1 cellular context compared by ENCODE assay signal in genomic region chr15:60592386-60593339, GRCh38.
TF ChIP-seq lines count a peak whose summit lies in the region.

No MANE protein-coding gene starts in this region.

TF ChIP-seq in HEK293, 187 proteins besides CTCF, POLR2A, EP300 and RAD21 (continued from another document):
- TF ChIP-seq ZNF280D (tag by site-specific recombination; IDR thresholded peaks at IDR 0.05) (no peak), SCRT1 (tag by site-specific recombination; IDR thresholded peaks at IDR 0.05; ENCODE audit: borderline replicate concordance) (no peak), ZNF785 (tag by site-specific recombination; IDR thresholded peaks at IDR 0.05) (no peak), ZNF24 (tag by site-specific recombination; IDR thresholded peaks at IDR 0.05) (no peak), ZXDB (tag by site-specific recombination; IDR thresholded peaks at IDR 0.05) (0 out of 2 replicates have a peak, but pooled peaks have one; percentile 37), SETDB1 (IDR thresholded peaks at IDR 0.05; ENCODE audit: insufficient read length, low read length) (no peak), KLF1 (tag by site-specific recombination; IDR thresholded peaks at IDR 0.05) (peak; percentile 29; the same call in 1 of the 2 replicates), PRDM1 (tag by site-specific recombination; IDR thresholded peaks at IDR 0.05) (no peak), KLF8 (tag by site-specific recombination; IDR thresholded peaks at IDR 0.05) (0 out of 2 replicates have a peak, but pooled peaks have one; percentile 33)
